In genomic region chrX:85379174-85379907, GRCh38 we compare ENCODE assay signal across 10 cellular contexts.
DNase-seq lines count a peak whose midpoint lies in the region; ATAC-seq and TF ChIP-seq lines count a peak whose summit lies in the region.
"Had no signal": no experiment of that assay in that cellular context is flagged by ENCODE, and none has a peak within 500 bp of the region (broad histone marks: within the 10 kb centered on the region; RNA-seq: fewer than 3 reads in every experiment).

Gene POF1B (minus strand): TSS chrX:85379665. CDS start chrX:85379454, 211 bp downstream.

- H3K27ac Mint-ChIP-seq in activated T-cell treated with anti-CD3 and anti-CD28 coated beads, Interleukin-2, amount 50 U/mL, for 24 hours, result no peak within 1 kb of the TSS

- H3K4me3 ChIP-seq in WERI-Rb-1 (ENCODE audit: low read depth, low read length), result no peak within 1 kb of the TSS

- H3K9me3 Mint-ChIP-seq in activated T-cell treated with anti-CD3 and anti-CD28 coated beads, Interleukin-2, amount 50 U/mL, for 24 hours, result no peaks in the 10 kb centered on the region

- H3K36me3 ChIP-seq in WERI-Rb-1, result no peaks in the 10 kb centered on the region

- no peak within 1 kb of the TSS for H3K4me3 Mint-ChIP-seq in activated T-cell treated with anti-CD3 and anti-CD28 coated beads, Interleukin-2, amount 50 U/mL, for 24 hours

- no peaks in the 10 kb centered on the region for H3K4me1 Mint-ChIP-seq in activated T-cell treated with anti-CD3 and anti-CD28 coated beads, Interleukin-2, amount 50 U/mL, for 24 hours (ENCODE audit: low read depth)

- H3K9me3 ChIP-seq in WERI-Rb-1 (ENCODE audit: severe bottlenecking), result no peaks in the 10 kb centered on the region

- H3K36me3 Mint-ChIP-seq in activated T-cell treated with anti-CD3 and anti-CD28 coated beads, Interleukin-2, amount 50 U/mL, for 24 hours (ENCODE audit: low read depth), result no peaks in the 10 kb centered on the region

- ATAC-seq in HG03432 (IDR thresholded peaks at IDR 0.05; ENCODE audit: unreplicated experiment) (peak; percentile 81), HG03280 (IDR thresholded peaks at IDR 0.05; ENCODE audit: unreplicated experiment) (no peak), HG03342 (IDR thresholded peaks at IDR 0.05; ENCODE audit: unreplicated experiment) (no peak)

- H3K27me3 Mint-ChIP-seq in activated T-cell treated with anti-CD3 and anti-CD28 coated beads, Interleukin-2, amount 50 U/mL, for 24 hours, result peaks cover 8% of the 10 kb centered on the region

- DNase-seq in DMS153 treated with DMSO at 0.1 percent for 48 hours (lab: John Stamatoyannopoulos, UW; ENCODE audit: unreplicated experiment), result peak; percentile 31
- peak; percentile 22 for DNase-seq in kidney tubule cell (ENCODE audit: low spot score)
- no peak for DNase-seq in activated T-cell treated with anti-CD3 and anti-CD28 coated beads, Interleukin-2, amount 50 U/mL, for 24 hours
- DNase-seq in WERI-Rb-1, result no peak
- DNase-seq: NCI-H2227 treated with DMSO at 0.1 percent for 48 hours; stimulated activated CD4-positive, alpha-beta T cell treated with anti-CD3 and anti-CD28 coated beads, Interleukin-15, amount 100 ng/mL, for 24 hours had no signal

- no peak for TF ChIP-seq CTCF in WERI-Rb-1 (IDR thresholded peaks at IDR 0.05; ENCODE audit: low read depth, low read length)

- no peak within 1 kb of the TSS for H3K27ac ChIP-seq in WERI-Rb-1

- peaks cover 16% of the 10 kb centered on the region for H3K27me3 ChIP-seq in WERI-Rb-1 (ENCODE audit: insufficient read depth, low read depth, severe bottlenecking)

- peak; percentile 75 for TF ChIP-seq POLR2A in Raji (IDR thresholded peaks at IDR 0.05; ENCODE audit: insufficient read depth, low read depth, low read length)

Comparison
In these comparisons a context has a peak if more than half of its experiments do, and no peak if none do; other contexts are left out.
1. DNase-seq: peak in DMS153 treated with DMSO at 0.1 percent for 48 hours (single experiment) and kidney tubule cell (single experiment); none in activated T-cell treated with anti-CD3 and anti-CD28 coated beads, Interleukin-2, amount 50 U/mL, for 24 hours (single experiment) and WERI-Rb-1 (single experiment).